8 cellular contexts compared by ENCODE assay signal in genomic region chr10:110209926-110210662, GRCh38. TPM values are rescaled to one million over a fixed set of nuclear protein-coding genes. Genes with fewer than 3 reads are reported as not detected.
DNase-seq lines count a peak whose midpoint lies in the region; ATAC-seq, FAIRE-seq and TF ChIP-seq lines count a peak whose summit lies in the region.

No MANE protein-coding gene starts in this region.

- no peak for TF ChIP-seq RAD21 in A549 (conservative IDR thresholded peaks at IDR 0.05 in 1 of 2, IDR thresholded peaks at IDR 0.05 in 1 of 2)

- H3K9me3 ChIP-seq in A549: no peaks in the 10 kb centered on the region

- POLR2A ChIA-PET in A549 (lab: Yijun Ruan, JAX): interaction anchor here (0.7 to 2.6 kb wide), 14 partner anchors 9 to 326 kb away, joined by 3 to 24 read pairs (median 4); partner anchors contain the start of genes ADD3 and SMNDC1

- peak overlapping the region; percentile 99 for H3K4me2 ChIP-seq in A549

- peak; percentile 5 to 23; a peak in 3 of 6 replicates for ATAC-seq in A549
- ATAC-seq in left colon: peak; percentile 30
- no peak for ATAC-seq in GM18520 (IDR thresholded peaks at IDR 0.05; ENCODE audit: unreplicated experiment)

- H3K4me3 ChIP-seq in A549 (peak overlapping the region; percentile 64), H7 (ENCODE audit: insufficient read depth, low read depth, low read length) (peak overlapping the region; percentile 53)

- H3K27ac ChIP-seq in A549: peak overlapping the region; percentile 82 to 90

- no peak for TF ChIP-seq POLR2A in A549 (IDR thresholded peaks at IDR 0.05; ENCODE audit: low read length)
- TF ChIP-seq POLR2A in GM12892 (IDR thresholded peaks at IDR 0.05; ENCODE audit: low read depth, low read length): no peak

- DNase-seq in A549 (ENCODE audit: low read depth in 1 of 2, low spot score in 1 of 2) (peak; percentile 26 to 29), H7 (peak; percentile 79), T-helper 22 cell (ENCODE audit: low read depth) (peak; percentile 58), cerebellum (ENCODE audit: low spot score) (peak; percentile 53), left colon (peak in 1 of 2 donors; percentile 72), GM12892 (ENCODE audit: insufficient read length) (no peak)
- DNase-seq in stimulated activated CD4-positive, alpha-beta T cell treated with anti-CD3 and anti-CD28 coated beads, Interleukin-2, amount 100 ng/mL, for 24 hours: peak; percentile 49 to 51

- CTCF ChIA-PET in A549 (lab: Yijun Ruan, JAX): interaction anchor here (1.1 to 11.8 kb wide), 8 partner anchors 11 to 326 kb away, joined by 3 to 176 read pairs (median 6); no protein-coding TSS in a partner anchor

- under 1% methylated on average over 37 of the region's 62 CpGs for WGBS in A549 (ENCODE audit: missing lambda C conversion rate)

- TF ChIP-seq CTCF in A549 (IDR thresholded peaks at IDR 0.05): no peak

- no peaks in the 10 kb centered on the region for H3K36me3 ChIP-seq in H7 (replicated peaks; ENCODE audit: control insufficient read depth, insufficient read depth, low read length)

- peaks cover 66% of the 10 kb centered on the region for H3K27me3 ChIP-seq in H7 (ENCODE audit: control insufficient read depth, insufficient read depth, low read length)

- peaks cover 26% of the 10 kb centered on the region for H3K4me1 ChIP-seq in A549

- TF ChIP-seq EP300 in A549 (IDR thresholded peaks at IDR 0.05): no peak

- no peak for FAIRE-seq in A549 (lab: Jason Lieb, UNC)
- FAIRE-seq in GM12892 (lab: Jason Lieb, UNC): no peak

- intact Hi-C loops in left colon (cut with DNase I, micrococcal nuclease): loop anchor here in 1 of 2 donors (5.0 kb wide), 1 partner anchor 68 kb away; no protein-coding TSS in a partner anchor

TF ChIP-seq in A549, 52 proteins besides CTCF, POLR2A, EP300 and RAD21:
- TF ChIP-seq CHD4 (IDR thresholded peaks at IDR 0.05; ENCODE audit: borderline replicate concordance) (no peak), HOXB5 (CRISPR knock-in tag; IDR thresholded peaks at IDR 0.05) (no peak), HOXB13 (CRISPR knock-in tag; IDR thresholded peaks at IDR 0.05; ENCODE audit: low read depth) (no peak), RNF2 (IDR thresholded peaks at IDR 0.05; ENCODE audit: borderline replicate concordance, low read depth) (no peak), EHMT2 (IDR thresholded peaks at IDR 0.05; ENCODE audit: low read depth) (no peak), JUN (IDR thresholded peaks at IDR 0.05) (no peak), MYC (IDR thresholded peaks at IDR 0.05; ENCODE audit: borderline replicate concordance, low read length) (no peak), CBX8 (IDR thresholded peaks at IDR 0.05) (no peak), POLR2AphosphoS2 (conservative IDR thresholded peaks at IDR 0.05; ENCODE audit: low read length) (no peak), SREBF2 (IDR thresholded peaks at IDR 0.05) (no peak)

RNA-seq across cellular contexts. Expression of gene MXI1, which starts 2.7 kb away (rescaled TPM):
- polyA plus RNA-seq in A549 (2011; rRNA removed) (12.7 and 15.7 TPM in 2 replicates), A549 (2017; fragmentation: RNase III; extraction: RNeasy Plus Mini Kit Qiagen cat#74134 plus additional on column Dnase treatment) (4.8 to 7.2 TPM (median 7.1 TPM) in 3 replicates)
- 3.3 and 4.2 TPM in 2 replicates for polyA plus RNA-seq in A549 (2012; cell fraction: cytosol; rRNA removed)
- 2.5 and 2.6 TPM in 2 replicates for polyA plus RNA-seq in A549 (2012; cell fraction: nucleus; rRNA removed)
- 9.8 and 10.2 TPM in 2 replicates for polyA minus RNA-seq in A549 (2011; rRNA and poly(A)+ RNA removed)
- total RNA-seq in H7 (2014; rRNA removed; shearing (Covaris generic)): 9.2 and 10.3 TPM in 2 replicates
- total RNA-seq in cerebellum (44.1 TPM), left colon (100 to 1,000 TPM; 134 to 154 TPM)
- polyA plus RNA-seq in GM12892 (2012; ENCODE audit: missing spikeins): 16.5 TPM
